ENCODE assay signal across 9 cellular contexts in the genomic region with DNA sequence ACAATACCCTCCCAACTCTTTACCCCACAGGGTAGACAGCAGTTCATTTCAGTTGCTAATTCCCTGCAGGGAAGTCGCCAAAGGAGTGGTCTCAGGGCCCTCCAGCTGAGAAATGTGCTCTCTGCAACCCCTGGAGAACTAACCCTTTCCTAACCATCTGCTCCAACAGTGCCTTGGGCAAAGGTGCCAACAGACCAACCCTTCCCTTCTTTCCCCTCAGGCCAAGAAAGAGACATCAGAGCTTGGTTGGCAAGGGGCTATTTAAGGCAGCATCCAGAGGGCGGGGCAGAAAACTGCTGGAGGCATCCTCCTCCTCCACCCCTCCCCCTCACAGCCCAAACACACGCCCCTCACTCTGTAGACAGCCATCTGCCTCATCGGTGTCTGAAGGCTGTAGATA. TPM values are rescaled to one million over a fixed set of nuclear protein-coding genes. Genes with fewer than 3 reads are reported as not detected.
DNase-seq lines count a peak whose midpoint lies in the region; ATAC-seq and TF ChIP-seq lines count a peak whose summit lies in the region.
"Had no signal": no experiment of that assay in that cellular context is flagged by ENCODE, and none has a peak within 500 bp of the region (broad histone marks: within the 10 kb centered on the region; RNA-seq: fewer than 3 reads in every experiment).

No MANE protein-coding gene starts in this region.

- CTCF ChIA-PET in activated naive CD4-positive, alpha-beta T cell treated with anti-CD3 and anti-CD28 coated beads for 36 hours (lab: Charles Lee), result interaction anchor here (1.6 kb wide), 1 partner anchor 128 kb away, joined by 6 read pairs; no protein-coding TSS in a partner anchor

- no peak overlapping the region for H3K27ac Mint-ChIP-seq in activated naive CD4-positive, alpha-beta T cell treated with anti-CD3 and anti-CD28 coated beads for 36 hours
- no peak overlapping the region for H3K27ac Mint-ChIP-seq in activated naive CD4-positive, alpha-beta T cell treated with anti-CD3 and anti-CD28 coated beads, Interleukin-2, amount 50 U/mL, for 72 hours

- H3K9me3 Mint-ChIP-seq in activated naive CD4-positive, alpha-beta T cell treated with anti-CD3 and anti-CD28 coated beads for 36 hours, result no peaks in the 10 kb centered on the region
- H3K9me3 Mint-ChIP-seq in activated naive CD4-positive, alpha-beta T cell treated with anti-CD3 and anti-CD28 coated beads, Interleukin-2, amount 50 U/mL, for 72 hours, result no peaks in the 10 kb centered on the region

- peaks cover 14% of the 10 kb centered on the region for H3K27me3 Mint-ChIP-seq in activated naive CD4-positive, alpha-beta T cell treated with anti-CD3 and anti-CD28 coated beads for 36 hours (ENCODE audit: low read depth)

- H3K4me3 ChIP-seq in colonic mucosa (peak overlapping the region; percentile 89), mucosa of rectum (ENCODE audit: low read length in 2 of 2) (peak overlapping the region; percentile 13 to 53), transverse colon (peak overlapping the region; percentile 61 to 89 (median 72)), body of pancreas (no peak overlapping the region)

- no peak for ATAC-seq in activated naive CD4-positive, alpha-beta T cell treated with anti-CD3 and anti-CD28 coated beads, Interleukin-2, amount 50 U/mL, for 72 hours
- no peak for ATAC-seq in GM18520 (IDR thresholded peaks at IDR 0.05; ENCODE audit: unreplicated experiment)
- no peak for ATAC-seq in body of pancreas

- H3K27me3 ChIP-seq in colonic mucosa (no peaks in the 10 kb centered on the region), mucosa of rectum (ENCODE audit: control insufficient read depth in 2 of 2, insufficient read depth in 2 of 2, low read length in 2 of 2) (no peaks in the 10 kb centered on the region), transverse colon (no peaks in the 10 kb centered on the region), body of pancreas (no peaks in the 10 kb centered on the region)

- DNase-seq in activated naive CD4-positive, alpha-beta T cell treated with anti-CD3 and anti-CD28 coated beads for 36 hours, result no peak
- DNase-seq in activated naive CD4-positive, alpha-beta T cell treated with anti-CD3 and anti-CD28 coated beads, Interleukin-2, amount 50 U/mL, for 72 hours (ENCODE audit: low spot score in 2 of 2), result no peak
- DNase-seq in colonic mucosa, result no peak
- DNase-seq in transverse colon, result no peak
- DNase-seq in NCI-H2081 (lab: John Stamatoyannopoulos, UW), result no peak
- no peak for DNase-seq in body of pancreas
- DNase-seq: NCI-H1092 treated with DMSO at 0.1 percent for 48 hours had no signal

- intact Hi-C loops in activated naive CD4-positive, alpha-beta T cell treated with anti-CD3 and anti-CD28 coated beads for 36 hours (cut with micrococcal nuclease), result no loop called here
- intact Hi-C loops in colonic mucosa (cut with DNase I) (no loop called here), transverse colon (cut with DNase I; ENCODE audit: low total_unique reads) (no loop called here), body of pancreas (cut with DNase I) (no loop called here)

- 40 to 42% methylated on average over 1 to 4 of the region's 4 CpGs for WGBS in transverse colon (ENCODE audit: low coverage in 1 of 2), 2 donors
- WGBS in body of pancreas, 2 donors, result 63 to 66% methylated on average over 4 of the region's 4 CpGs

- TF ChIP-seq CTCF in colonic mucosa (IDR thresholded peaks at IDR 0.05) (no peak), transverse colon (IDR thresholded peaks at IDR 0.05) (no peak), body of pancreas (IDR thresholded peaks at IDR 0.05) (no peak)

- no peak for TF ChIP-seq EP300 in transverse colon (IDR thresholded peaks at IDR 0.05; ENCODE audit: low read depth)

- H3K36me3 ChIP-seq in colonic mucosa (no peaks in the 10 kb centered on the region), mucosa of rectum (ENCODE audit: control insufficient read depth in 2 of 2, insufficient read depth in 2 of 2, low read length in 2 of 2) (no peaks in the 10 kb centered on the region), transverse colon (no peaks in the 10 kb centered on the region), body of pancreas (replicated peaks in 1 of 2; ENCODE audit: insufficient read depth in 1 of 2, low read depth in 2 of 2) (no peaks in the 10 kb centered on the region)

- H3K27ac ChIP-seq in colonic mucosa (peak overlapping the region; percentile 76), mucosa of rectum (ENCODE audit: low read depth in 2 of 2, low read length in 2 of 2) (peak overlapping the region; percentile 43 to 56), transverse colon (peak overlapping the region; percentile 90 to 95 (median 92)), body of pancreas (no peak overlapping the region)

- H3K4me1 Mint-ChIP-seq in activated naive CD4-positive, alpha-beta T cell treated with anti-CD3 and anti-CD28 coated beads for 36 hours (ENCODE audit: low read depth), result peaks cover 9% of the 10 kb centered on the region

- no peaks in the 10 kb centered on the region for H3K9me3 ChIP-seq in colonic mucosa
- H3K9me3 ChIP-seq in mucosa of rectum (ENCODE audit: control insufficient read depth in 2 of 2, low read length in 2 of 2), result no peaks in the 10 kb centered on the region
- H3K9me3 ChIP-seq in transverse colon, result no peaks in the 10 kb centered on the region
- H3K9me3 ChIP-seq in body of pancreas, result no peaks in the 10 kb centered on the region

- TF ChIP-seq POLR2A in transverse colon (IDR thresholded peaks at IDR 0.05) (peak; percentile 24), body of pancreas (IDR thresholded peaks at IDR 0.05) (no peak)

- H3K4me1 ChIP-seq in colonic mucosa (peaks cover 10% of the 10 kb centered on the region), mucosa of rectum (ENCODE audit: control insufficient read depth in 2 of 2, insufficient read depth in 2 of 2, low read length in 2 of 2) (peaks cover 22 to 32% of the 10 kb centered on the region in 2 donors), transverse colon (peaks cover 0 to 35% (median 28%) of the 10 kb centered on the region in 4 donors), body of pancreas (peaks cover 33% of the 10 kb centered on the region)

- in situ Hi-C loops in transverse colon (cut with MboI; ENCODE audit: low pct_ligation_motif_present in 1 of 4, low pct_unique_long_range_greater_than_20kb in 1 of 4, low sequenced_read_pairs in 3 of 4), result no loop called here

- H3K36me3 Mint-ChIP-seq in activated naive CD4-positive, alpha-beta T cell treated with anti-CD3 and anti-CD28 coated beads for 36 hours (ENCODE audit: low read depth), result no peaks in the 10 kb centered on the region
- no peaks in the 10 kb centered on the region for H3K36me3 Mint-ChIP-seq in activated naive CD4-positive, alpha-beta T cell treated with anti-CD3 and anti-CD28 coated beads, Interleukin-2, amount 50 U/mL, for 72 hours

- peak overlapping the region; percentile 3 to 70 for H3K9ac ChIP-seq in colonic mucosa (ENCODE audit: low read depth in 2 of 2, low read length in 2 of 2)
- H3K9ac ChIP-seq in mucosa of rectum (ENCODE audit: low read depth in 1 of 2, low read length in 2 of 2), result peak overlapping the region; percentile 32 to 45

- peak overlapping the region; percentile 23 for H3K4me3 Mint-ChIP-seq in activated naive CD4-positive, alpha-beta T cell treated with anti-CD3 and anti-CD28 coated beads for 36 hours

RNA-seq across cellular contexts. Expression of a gene that starts 1.7 kb away (rescaled TPM):
- total RNA-seq in activated naive CD4-positive, alpha-beta T cell treated with anti-CD3 and anti-CD28 coated beads for 36 hours, result under 1 TPM; 0.77 to 0.93 TPM
- total RNA-seq in activated naive CD4-positive, alpha-beta T cell treated with anti-CD3 and anti-CD28 coated beads, Interleukin-2, amount 50 U/mL, for 72 hours, result 1 to 10 TPM; 1.2 to 2.8 TPM
- total RNA-seq in colonic mucosa (100 to 1,000 TPM in 1 of 2 donors, 10 to 100 TPM in 1; 17.6 to 150 TPM), transverse colon (100 to 1,000 TPM in 3 of 4 donors, 10 to 100 TPM in 1; 92.2 to 308 (median 150) TPM), body of pancreas (10 to 100 TPM; 56.8 to 79.1 TPM)

Comparison
In these comparisons a context has a peak if more than half of its experiments do, and no peak if none do; other contexts are left out.
1. H3K27ac ChIP-seq: peak in colonic mucosa (single experiment), mucosa of rectum (2 of 2) and transverse colon (4 of 4); none in body of pancreas (0 of 4).
2. H3K4me3 ChIP-seq: peak in colonic mucosa (single experiment), mucosa of rectum (2 of 2) and transverse colon (4 of 4); none in body of pancreas (0 of 2).
3. RNA of a gene that starts 1.7 kb away (total RNA-seq): 92.2 to 308 TPM in transverse colon, 17.6 to 150 TPM in colonic mucosa and 56.8 to 79.1 TPM in body of pancreas; 1.2 to 2.8 TPM in activated naive CD4-positive, alpha-beta T cell treated with anti-CD3 and anti-CD28 coated beads, Interleukin-2, amount 50 U/mL, for 72 hours and 0.77 to 0.93 TPM in activated naive CD4-positive, alpha-beta T cell treated with anti-CD3 and anti-CD28 coated beads for 36 hours; every median in the first group is over 4 times any median in the second.